Comparison of ENCODE assay signal across 1 cellular context in the genomic region with DNA sequence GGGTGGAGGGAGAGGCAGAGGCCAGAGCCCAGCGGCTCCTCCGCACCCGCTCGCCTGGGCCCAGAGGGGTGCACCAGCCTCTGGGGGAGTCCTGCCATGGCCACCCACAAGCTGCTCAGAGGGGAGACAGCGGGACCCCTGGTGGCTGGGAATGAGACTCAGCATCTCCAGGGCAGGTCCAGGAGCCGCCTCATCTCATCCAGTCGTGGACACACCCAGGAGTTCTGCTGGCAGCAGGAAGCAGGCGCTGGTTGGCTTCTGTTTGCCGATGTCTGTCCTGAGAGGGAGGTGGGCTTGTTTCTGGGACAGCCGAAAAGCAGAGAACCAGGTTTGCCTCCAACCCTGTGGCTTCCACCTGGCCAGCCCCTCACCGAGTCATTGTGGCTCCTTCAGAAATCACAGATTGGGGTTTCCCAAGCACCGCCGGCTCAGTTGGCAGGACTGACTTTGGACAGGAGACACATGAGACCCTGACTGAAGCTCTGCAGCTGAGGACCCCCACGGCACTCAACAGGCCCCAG.
TF ChIP-seq lines count a peak whose summit lies in the region.

No MANE protein-coding gene starts in this region.

TF ChIP-seq in HCT116, 20 proteins besides CTCF, POLR2A, EP300 and RAD21 (continued from another document):
- TF ChIP-seq, protein P1, sequence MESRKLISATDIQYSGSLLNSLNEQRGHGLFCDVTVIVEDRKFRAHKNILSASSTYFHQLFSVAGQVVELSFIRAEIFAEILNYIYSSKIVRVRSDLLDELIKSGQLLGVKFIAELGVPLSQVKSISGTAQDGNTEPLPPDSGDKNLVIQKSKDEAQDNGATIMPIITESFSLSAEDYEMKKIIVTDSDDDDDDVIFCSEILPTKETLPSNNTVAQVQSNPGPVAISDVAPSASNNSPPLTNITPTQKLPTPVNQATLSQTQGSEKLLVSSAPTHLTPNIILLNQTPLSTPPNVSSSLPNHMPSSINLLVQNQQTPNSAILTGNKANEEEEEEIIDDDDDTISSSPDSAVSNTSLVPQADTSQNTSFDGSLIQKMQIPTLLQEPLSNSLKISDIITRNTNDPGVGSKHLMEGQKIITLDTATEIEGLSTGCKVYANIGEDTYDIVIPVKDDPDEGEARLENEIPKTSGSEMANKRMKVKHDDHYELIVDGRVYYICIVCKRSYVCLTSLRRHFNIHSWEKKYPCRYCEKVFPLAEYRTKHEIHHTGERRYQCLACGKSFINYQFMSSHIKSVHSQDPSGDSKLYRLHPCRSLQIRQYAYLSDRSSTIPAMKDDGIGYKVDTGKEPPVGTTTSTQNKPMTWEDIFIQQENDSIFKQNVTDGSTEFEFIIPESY (IDR thresholded peaks at IDR 0.05; ENCODE audit: extremely low read depth, insufficient replicate concordance, low read length): no peak
- no peak for TF ChIP-seq FOSL1 (IDR thresholded peaks at IDR 0.05; ENCODE audit: low read depth)
